In genomic region chr12:58087428-58088117, GRCh38 we compare ENCODE assay signal across 21 cellular contexts.
"Had no signal": no experiment of that assay in that cellular context is flagged by ENCODE, and none has a peak within 500 bp of the region (broad histone marks: within the 10 kb centered on the region; RNA-seq: fewer than 3 reads in every experiment).

No MANE protein-coding gene starts in this region.

- H3K27me3 ChIP-seq: breast epithelium, gastroesophageal sphincter, heart left ventricle, suprapubic skin, vagina had no signal

- H3K9me3 ChIP-seq: breast epithelium, gastroesophageal sphincter, heart left ventricle, suprapubic skin, vagina had no signal

- DNase-seq: activated CD4-positive, alpha-beta T cell treated with anti-CD3 and anti-CD28 coated beads, Interleukin-2, amount 10 ng/mL, durations not matched to agents 7 days and 5 days; activated CD8-positive, alpha-beta memory T cell treated with anti-CD3 and anti-CD28 coated beads, Interleukin-2, amount 50 U/mL, for 4 hours; activated effector memory CD4-positive, alpha-beta T cell treated with Interleukin-2 at 50 U/mL for 16 hours; activated naive CD4-positive, alpha-beta T cell treated with anti-CD3 and anti-CD28 coated beads, Interleukin-2, amount 50 U/mL, for 16 hours; activated T-cell treated with anti-CD3 and anti-CD28 coated beads, Interleukin-2, amount 50 U/mL, for 48 hours; cerebellar nuclear complex; cortex of kidney; effector CD4-positive, alpha-beta T cell; heart left ventricle; left cardiac atrium; stimulated activated CD4-positive, alpha-beta T cell treated with anti-CD3 and anti-CD28 coated beads, Interleukin-2, amount 100 ng/mL, for 24 hours; T-cell had no signal

- FAIRE-seq: astrocyte had no signal

- H3K4me3 ChIP-seq: breast epithelium, gastroesophageal sphincter, heart left ventricle, lung, suprapubic skin, vagina had no signal

- H3K36me3 ChIP-seq: breast epithelium, gastroesophageal sphincter, heart left ventricle, suprapubic skin, vagina had no signal

- ATAC-seq: activated CD4-positive, CD25-positive, alpha-beta regulatory T cell treated with anti-CD3 and anti-CD28 coated beads, Interleukin-2, amount 50 U/mL, for 24 hours; esophagus mucosa; gastroesophageal sphincter; natural killer cell treated with Interleukin-12 subunit alpha and Interleukin-12 subunit beta and Interleukin-15 and Interleukin-18, amount 100 ng/mL, for 72 hours; T-cell had no signal

- H3K4me1 ChIP-seq: breast epithelium, suprapubic skin, vagina had no signal

- H3K27ac ChIP-seq: breast epithelium, gastroesophageal sphincter, suprapubic skin, vagina had no signal
